Comparison of ENCODE assay signal across 12 cellular contexts in genomic region chr17:36938566-36939058, GRCh38. TPM values are rescaled to one million over a fixed set of nuclear protein-coding genes. Genes with fewer than 3 reads are reported as not detected.
DNase-seq lines count a peak whose midpoint lies in the region; ATAC-seq, FAIRE-seq and TF ChIP-seq lines count a peak whose summit lies in the region.
"Had no signal": no experiment of that assay in that cellular context is flagged by ENCODE, and none has a peak within 500 bp of the region (broad histone marks: within the 10 kb centered on the region; RNA-seq: fewer than 3 reads in every experiment).

No MANE protein-coding gene starts in this region.

- peaks cover 4% of the 10 kb centered on the region for H4K20me1 ChIP-seq in keratinocyte (ENCODE audit: control insufficient read depth, extremely low read depth, insufficient read depth, low read length)

- ATAC-seq in HG02571 (IDR thresholded peaks at IDR 0.05; ENCODE audit: unreplicated experiment) (no peak), HG02981 (IDR thresholded peaks at IDR 0.05; ENCODE audit: unreplicated experiment) (no peak), HG03039 (IDR thresholded peaks at IDR 0.05; ENCODE audit: unreplicated experiment) (no peak), esophagus mucosa (no peak)
- ATAC-seq: gastrocnemius medialis had no signal

- peaks cover 54 to 80% (median 61%) of the 10 kb centered on the region in 3 donors for H3K4me1 Mint-ChIP-seq in CD8-positive, alpha-beta memory T cell
- H3K4me1 Mint-ChIP-seq in activated T-cell treated with anti-CD3 and anti-CD28 coated beads, Interleukin-2, amount 50 U/mL, for 24 hours (ENCODE audit: low read depth) = peaks cover 68% of the 10 kb centered on the region

- H3K4me3 ChIP-seq in CD8-positive, alpha-beta memory T cell (ENCODE audit: low read length) = no peak overlapping the region
- peak overlapping the region; percentile 36 to 66 (median 64) for H3K4me3 ChIP-seq in keratinocyte (ENCODE audit: control insufficient read depth in 2 of 3, extremely low read depth in 1 of 3, insufficient read depth in 2 of 3, low read depth in 1 of 3, low read length in 3 of 3)

- no peak overlapping the region for H2AFZ ChIP-seq in keratinocyte (ENCODE audit: control insufficient read depth, low read length)

- CTCF ChIA-PET in CD8-positive, alpha-beta memory T cell (lab: Charles Lee) = interaction anchor here (0.8 kb wide), 1 partner anchor 10 kb away, joined by 3 read pairs; the partner anchor contains the start of gene AATF

- H3K4me3 Mint-ChIP-seq in CD8-positive, alpha-beta memory T cell = peak overlapping the region; percentile 60 to 87 (median 79)
- H3K4me3 Mint-ChIP-seq in activated T-cell treated with anti-CD3 and anti-CD28 coated beads, Interleukin-2, amount 50 U/mL, for 24 hours = peak overlapping the region; percentile 66

- TF ChIP-seq CTCF in keratinocyte (optimal IDR thresholded peaks at IDR 0.05 in 1 of 3, IDR thresholded peaks at IDR 0.05 in 1 of 3, conservative IDR thresholded peaks at IDR 0.05 in 1 of 3; ENCODE audit: extremely low read depth in 1 of 3, insufficient read depth in 2 of 3, low read length in 3 of 3) = no peak

- peak; percentile 7 for DNase-seq in AG08396 (ENCODE audit: low spot score)
- DNase-seq in CD8-positive, alpha-beta memory T cell = no peak
- peak; percentile 62 for DNase-seq in activated T-cell treated with anti-CD3 and anti-CD28 coated beads, Interleukin-2, amount 50 U/mL, for 24 hours
- no peak for DNase-seq in keratinocyte (ENCODE audit: low read depth, low spot score)
- DNase-seq: activated CD4-positive, alpha-beta T cell treated with anti-CD3 and anti-CD28 coated beads for 4 hours; DND-41; gastrocnemius medialis had no signal

- H3K4me2 ChIP-seq in keratinocyte (ENCODE audit: control insufficient read depth, extremely low read depth, insufficient read depth, low read depth, low read length) = peak overlapping the region; percentile 67

- H3K27ac ChIP-seq in CD8-positive, alpha-beta memory T cell (ENCODE audit: low read depth, low read length) = no peak overlapping the region
- no peak overlapping the region for H3K27ac ChIP-seq in keratinocyte (ENCODE audit: control insufficient read depth, insufficient read depth, low read length)
- H3K27ac ChIP-seq: gastrocnemius medialis had no signal

- no peaks in the 10 kb centered on the region for H3K36me3 ChIP-seq in CD8-positive, alpha-beta memory T cell (ENCODE audit: insufficient read depth, low read length)
- H3K36me3 ChIP-seq in keratinocyte (ENCODE audit: control insufficient read depth in 2 of 2, extremely low read depth in 1 of 2, insufficient read depth in 2 of 2, low read length in 2 of 2) = no peaks in the 10 kb centered on the region
- H3K36me3 ChIP-seq: gastrocnemius medialis had no signal

- dilution Hi-C loops in keratinocyte (cut with MboI; ENCODE audit: extremely low pct_ligation_motif_present, low sequenced_read_pairs) = no loop called here

- H3K79me2 ChIP-seq in keratinocyte (ENCODE audit: control insufficient read depth, insufficient read depth, low read length) = peaks cover 6% of the 10 kb centered on the region

- H3K4me1 ChIP-seq in CD8-positive, alpha-beta memory T cell (ENCODE audit: insufficient read depth, low read length) = peaks cover 71% of the 10 kb centered on the region
- peaks cover 52% of the 10 kb centered on the region for H3K4me1 ChIP-seq in keratinocyte (ENCODE audit: control insufficient read depth, extremely low read depth, insufficient read depth, low read length)

- no peak for FAIRE-seq in keratinocyte (lab: Jason Lieb, UNC)
- FAIRE-seq: bronchial epithelial cell had no signal

- peaks cover 0 to 4% (median 2%) of the 10 kb centered on the region in 5 donors for H3K9me3 Mint-ChIP-seq in CD8-positive, alpha-beta memory T cell
- H3K9me3 Mint-ChIP-seq in activated T-cell treated with anti-CD3 and anti-CD28 coated beads, Interleukin-2, amount 50 U/mL, for 24 hours = no peaks in the 10 kb centered on the region

- H3K27me3 Mint-ChIP-seq in CD8-positive, alpha-beta memory T cell = peaks cover 79 to 80% of the 10 kb centered on the region in 2 donors
- peaks cover 92% of the 10 kb centered on the region for H3K27me3 Mint-ChIP-seq in activated T-cell treated with anti-CD3 and anti-CD28 coated beads, Interleukin-2, amount 50 U/mL, for 24 hours

- H3K27ac Mint-ChIP-seq in CD8-positive, alpha-beta memory T cell = peak overlapping the region in 2 of 8 donors; percentile 29 to 87
- H3K27ac Mint-ChIP-seq in activated T-cell treated with anti-CD3 and anti-CD28 coated beads, Interleukin-2, amount 50 U/mL, for 24 hours = peak overlapping the region; percentile 31

- POLR2A ChIA-PET in CD8-positive, alpha-beta memory T cell (lab: Charles Lee) = interaction anchor here (1.1 to 1.9 kb wide), 2 partner anchors 10 kb away, joined by 3 to 7 read pairs; partner anchors contain the start of gene AATF

- H3K9ac ChIP-seq in keratinocyte (ENCODE audit: control insufficient read depth, extremely low read depth, insufficient read depth, low read length) = peak overlapping the region; percentile 28

- H3K9me3 ChIP-seq in CD8-positive, alpha-beta memory T cell (ENCODE audit: low read length) = no peaks in the 10 kb centered on the region
- H3K9me3 ChIP-seq in keratinocyte (ENCODE audit: control insufficient read depth, low read depth, low read length) = no peaks in the 10 kb centered on the region
- H3K9me3 ChIP-seq: gastrocnemius medialis had no signal

- H3K9me1 ChIP-seq in keratinocyte (ENCODE audit: control insufficient read depth, extremely low read depth, insufficient read depth, low read length) = no peaks in the 10 kb centered on the region

- peaks cover 97% of the 10 kb centered on the region for H3K27me3 ChIP-seq in CD8-positive, alpha-beta memory T cell (ENCODE audit: insufficient read depth, low read length, poor library complexity, severe bottlenecking)
- H3K27me3 ChIP-seq in keratinocyte (ENCODE audit: control insufficient read depth, extremely low read depth, insufficient read depth, low read length) = peaks cover 99% of the 10 kb centered on the region

- peaks cover 0 to 3% (median 0%) of the 10 kb centered on the region in 3 donors for H3K36me3 Mint-ChIP-seq in CD8-positive, alpha-beta memory T cell
- no peaks in the 10 kb centered on the region for H3K36me3 Mint-ChIP-seq in activated T-cell treated with anti-CD3 and anti-CD28 coated beads, Interleukin-2, amount 50 U/mL, for 24 hours (ENCODE audit: low read depth)

RNA-seq across cellular contexts. Expression of gene LHX1, which starts 1.3 kb away (rescaled TPM):
- total RNA-seq in CD8-positive, alpha-beta memory T cell = under 1 TPM; 0.46 to 0.51 TPM
- not detected for polyA plus RNA-seq in CD8-positive, alpha-beta memory T cell
- 0.21 to 1.5 TPM (median 0.35 TPM) in 3 replicates for polyA plus RNA-seq in keratinocyte
- polyA plus RNA-seq in keratinocyte (2011; ENCODE audit: low read depth) = not detected
- 0.23 and 0.31 TPM in 2 replicates for polyA plus RNA-seq in keratinocyte (2011; cell fraction: cytosol; rRNA removed)
- 0.40 and 0.98 TPM in 2 replicates for polyA plus RNA-seq in keratinocyte (2011; cell fraction: nucleus; rRNA removed)
- 0.14 and 3.3 TPM in 2 replicates for polyA plus RNA-seq in keratinocyte (2012; ENCODE audit: low replicate concordance)
- 0.07 to 0.46 TPM (median 0.45 TPM) in 3 replicates for polyA minus RNA-seq in keratinocyte
- polyA minus RNA-seq in keratinocyte (2011; cell fraction: cytosol; rRNA and poly(A)+ RNA removed) = not detected
- 0.31 and 1.1 TPM in 2 replicates for polyA minus RNA-seq in keratinocyte (2011; cell fraction: nucleus; rRNA and poly(A)+ RNA removed)
- not detected for total RNA-seq in esophagus mucosa
- total RNA-seq: bronchial epithelial cell, gastrocnemius medialis had no signal

RNA-seq across cellular contexts. Expression of gene AATF, which starts 10.1 kb away (rescaled TPM):
- total RNA-seq in CD8-positive, alpha-beta memory T cell = 100 to 1,000 TPM; 122 to 130 TPM
- polyA plus RNA-seq in CD8-positive, alpha-beta memory T cell = 92.7 TPM
- polyA plus RNA-seq in keratinocyte = 15.7 to 31.0 TPM (median 30.4 TPM) in 3 replicates
- polyA plus RNA-seq in keratinocyte (2011; ENCODE audit: low read depth) = 130 TPM
- 27.0 and 28.5 TPM in 2 replicates for polyA plus RNA-seq in keratinocyte (2011; cell fraction: cytosol; rRNA removed)
- polyA plus RNA-seq in keratinocyte (2011; cell fraction: nucleus; rRNA removed) = 32.1 and 37.4 TPM in 2 replicates
- 40.3 and 58.4 TPM in 2 replicates for polyA plus RNA-seq in keratinocyte (2012; ENCODE audit: low replicate concordance)
- polyA minus RNA-seq in keratinocyte = 16.7 to 58.6 TPM (median 25.7 TPM) in 3 replicates
- polyA minus RNA-seq in keratinocyte (2011; cell fraction: cytosol; rRNA and poly(A)+ RNA removed) = 14.8 TPM
- 10.7 and 13.7 TPM in 2 replicates for polyA minus RNA-seq in keratinocyte (2011; cell fraction: nucleus; rRNA and poly(A)+ RNA removed)
- 32.7 TPM for total RNA-seq in esophagus mucosa

Comparison
In these comparisons a context has a peak if more than half of its experiments do, and no peak if none do; other contexts are left out.
1. DNase-seq: peak in AG08396 (single experiment) and activated T-cell treated with anti-CD3 and anti-CD28 coated beads, Interleukin-2, amount 50 U/mL, for 24 hours (single experiment); none in CD8-positive, alpha-beta memory T cell (0 of 5) and keratinocyte (single experiment).